29 cellular contexts compared by ENCODE assay signal in genomic region chr11:115117931-115118479, GRCh38.
DNase-seq lines count a peak whose midpoint lies in the region; ATAC-seq, FAIRE-seq and TF ChIP-seq lines count a peak whose summit lies in the region.
"Had no signal": no experiment of that assay in that cellular context is flagged by ENCODE, and none has a peak within 500 bp of the region (broad histone marks: within the 10 kb centered on the region; RNA-seq: fewer than 3 reads in every experiment).

No MANE protein-coding gene starts in this region.

- H3K79me2 ChIP-seq in H9 (ENCODE audit: insufficient read depth, low read length) = no peaks in the 10 kb centered on the region
- no peaks in the 10 kb centered on the region for H3K79me2 ChIP-seq in H1 (ENCODE audit: control insufficient read depth in 1 of 2, insufficient read depth in 2 of 2, low read length in 2 of 2)
- H3K79me2 ChIP-seq in mammary epithelial cell (ENCODE audit: insufficient read depth, low read length) = no peaks in the 10 kb centered on the region

- H3T11ph ChIP-seq in H9 (ENCODE audit: low read length) = no peak overlapping the region

- H3K56ac ChIP-seq in H9 (ENCODE audit: insufficient read length, low read depth, low read length) = no peak overlapping the region
- H3K56ac ChIP-seq in H1 (replicated peaks; ENCODE audit: insufficient read length, low read depth, low read length) = no peak overlapping the region

- H2BK20ac ChIP-seq in H9 (ENCODE audit: low read depth, low read length, poor library complexity, severe bottlenecking) (no peak overlapping the region), H1 (ENCODE audit: low read length) (no peak overlapping the region)

- CTCF ChIA-PET in H1 (lab: Charles Lee; ENCODE audit: partially characterized antibody) = interaction anchor here (0.5 to 0.6 kb wide), 2 partner anchors 21 to 79 kb away, joined by 3 read pairs; no protein-coding TSS in a partner anchor
- CTCF ChIA-PET in mammary epithelial cell (lab: Charles Lee; ENCODE audit: low non-redundant PET) = no interaction called here

- H4K5ac ChIP-seq in H9 (ENCODE audit: insufficient read length, low read depth, low read length) (no peak overlapping the region), H1 (ENCODE audit: insufficient read length, low read depth, low read length) (no peak overlapping the region)

- no peak overlapping the region for H3K27ac ChIP-seq in H9 (ENCODE audit: insufficient read length, low read depth, low read length)
- no peak overlapping the region for H3K27ac ChIP-seq in H1 (ENCODE audit: low read depth, low read length)
- H3K27ac ChIP-seq in mammary epithelial cell (ENCODE audit: insufficient read depth, low read depth, low read length) = no peak overlapping the region
- H3K27ac ChIP-seq: C4-2B, PC-9, SJCRH30 had no signal

- no peak overlapping the region for H2AK5ac ChIP-seq in H9 (ENCODE audit: insufficient read length, low read length)
- H2AK5ac ChIP-seq in H1 (ENCODE audit: low read depth, low read length) = no peak overlapping the region

- H2BK120ac ChIP-seq in H9 (ENCODE audit: low read depth, low read length, poor library complexity, severe bottlenecking) (no peak overlapping the region), H1 (replicated peaks; ENCODE audit: low read depth, low read length) (no peak overlapping the region)

- H3K9ac ChIP-seq in H9 (ENCODE audit: extremely low read depth, insufficient read length, low read length) (no peak overlapping the region), H1 (replicated peaks in 1 of 4; ENCODE audit: extremely low read depth in 1 of 4, low read depth in 3 of 4, low read length in 3 of 4) (no peak overlapping the region), mammary epithelial cell (ENCODE audit: insufficient read depth, low read length) (no peak overlapping the region)

- peaks cover 11% of the 10 kb centered on the region; the same call in 1 of the 2 replicates for H3K4me1 ChIP-seq in H9 (ENCODE audit: insufficient read depth, low read length)
- peaks cover 2 to 15% (median 11%) of the 10 kb centered on the region in 4 experiments; a peak in 6 of 7 replicates for H3K4me1 ChIP-seq in H1 (replicated peaks in 1 of 4; ENCODE audit: control insufficient read depth in 3 of 4, insufficient read depth in 4 of 4, low read length in 3 of 4)
- H3K4me1 ChIP-seq in mammary epithelial cell (ENCODE audit: insufficient read depth, low read length) = no peaks in the 10 kb centered on the region
- H3K4me1 ChIP-seq: SJCRH30 had no signal

- dilution Hi-C loops in mammary epithelial cell (cut with HindIII; ENCODE audit: low sequenced_read_pairs) = no loop called here

- H3K4me2 ChIP-seq in H9 (ENCODE audit: insufficient read depth, insufficient read length, low read length) (no peak overlapping the region), H1 (ENCODE audit: insufficient read depth in 1 of 2, low read depth in 2 of 2, low read length in 2 of 2) (peak overlapping the region in 1 of 2 experiments; percentile 25; a peak in 1 of 4 replicates), mammary epithelial cell (ENCODE audit: insufficient read depth, low read depth, low read length) (no peak overlapping the region)
- H3K4me2 ChIP-seq: PC-9 had no signal

- no peak for DNase-seq in H9
- DNase-seq in NCI-H146 treated with DMSO at 0.1 percent for 48 hours (lab: John Stamatoyannopoulos, UW; ENCODE audit: unreplicated experiment) = peak; percentile 62
- DNase-seq in H1 (ENCODE audit: low read depth in 1 of 2, low spot score in 2 of 2) = peak in 1 of 2 experiments; percentile 5
- DNase-seq in mammary epithelial cell = no peak
- DNase-seq in naive thymus-derived CD8-positive, alpha-beta T cell = no peak
- no peak for DNase-seq in GM19240 (ENCODE audit: insufficient read length, low spot score)
- no peak for DNase-seq in osteocyte (ENCODE audit: extremely low spot score, unreplicated experiment)
- DNase-seq: CD8-positive, alpha-beta T cell; DMS 273 treated with DMSO at 0.1 percent for 48 hours; DMS79 treated with DMSO at 0.1 percent for 48 hours; GOT3; Kasumi-1; MV-4-11; NCI-H1105 treated with DMSO at 0.1 percent for 48 hours; NCI-H1694; NCI-H2029 treated with DMSO at 0.1 percent for 48 hours; NCI-H2171 treated with DMSO at 0.1 percent for 48 hours; NCI-H345; NCI-H524; PC-9; SJCRH30; T-helper 17 cell had no signal

- H3K4me3 Mint-ChIP-seq in H9 = no peak overlapping the region
- H3K4me3 Mint-ChIP-seq in naive thymus-derived CD8-positive, alpha-beta T cell = no peak overlapping the region
- H3K4me3 Mint-ChIP-seq in osteocyte (ENCODE audit: unreplicated experiment) = no peak overlapping the region
- H3K4me3 Mint-ChIP-seq: B cell; CD8-positive, alpha-beta T cell; T-helper 17 cell had no signal

- H3K23ac ChIP-seq in H9 (ENCODE audit: insufficient read length, low read depth, low read length) (no peak overlapping the region), H1 (ENCODE audit: insufficient read length) (no peak overlapping the region)

- H3K36me3 Mint-ChIP-seq in H9 (ENCODE audit: insufficient read depth in 1 of 3, low read depth in 3 of 3) (no peaks in the 10 kb centered on the region), osteocyte (ENCODE audit: unreplicated experiment) (no peaks in the 10 kb centered on the region)
- H3K36me3 Mint-ChIP-seq in naive thymus-derived CD8-positive, alpha-beta T cell = peaks cover 0 to 2% (median 0%) of the 10 kb centered on the region in 3 donors
- H3K36me3 Mint-ChIP-seq: CD8-positive, alpha-beta T cell had no signal

- no TSS peak for BruUV-seq in mammary epithelial cell (replicated peaks; lab: Mats Ljungman, UMichigan)

- 0 out of 8 replicates have a peak overlapping the region, but pooled peaks of 1 of the 4 experiments have one; percentile 1 for H3K4me3 ChIP-seq in H1 (ENCODE audit: extremely low read depth in 1 of 4, insufficient read depth in 2 of 4, low read depth in 3 of 4, low read length in 4 of 4)
- H3K4me3 ChIP-seq in mammary epithelial cell (replicated peaks in 1 of 3; ENCODE audit: insufficient read depth in 1 of 3, low read depth in 2 of 3, low read length in 3 of 3) = no peak overlapping the region
- H3K4me3 ChIP-seq: K562, PC-9, SJCRH30 had no signal

- no peaks in the 10 kb centered on the region for H4K20me1 ChIP-seq in H9 (ENCODE audit: control insufficient read depth, insufficient read depth, insufficient read length)
- no peaks in the 10 kb centered on the region for H4K20me1 ChIP-seq in H1 (replicated peaks in 1 of 2; ENCODE audit: control insufficient read depth in 1 of 2, insufficient read depth in 2 of 2, low read length in 2 of 2)
- no peaks in the 10 kb centered on the region for H4K20me1 ChIP-seq in mammary epithelial cell (ENCODE audit: insufficient read depth, low read length)

- no peak overlapping the region for H2BK5ac ChIP-seq in H9 (ENCODE audit: insufficient read length, low read length)
- H2BK5ac ChIP-seq in H1 (ENCODE audit: low read depth, low read length) = 0 out of 2 replicates have a peak overlapping the region, but pooled peaks have one; percentile 48

- H3K23me2 ChIP-seq in H9 (ENCODE audit: insufficient read length, low read depth, low read length, poor library complexity, severe bottlenecking) (no peaks in the 10 kb centered on the region), H1 (ENCODE audit: low read depth, low read length) (no peaks in the 10 kb centered on the region)

- H4K8ac ChIP-seq in H9 (replicated peaks; ENCODE audit: insufficient read length, low read depth, low read length) (no peak overlapping the region), H1 (ENCODE audit: extremely low read depth, insufficient read depth, low read length) (no peak overlapping the region)

- no CpG with 5 or more reads among the region's 4 CpGs for WGBS in H9 (ENCODE audit: extremely low coverage, insufficient read length, low lambda C conversion rate)
- 21% methylated on average over 4 of the region's 4 CpGs; no CpG with 5 or more reads in 1 of the 2 experiments for WGBS in H1 (ENCODE audit: extremely low coverage in 1 of 2, insufficient coverage in 1 of 2, insufficient read length in 1 of 2, insufficient replicate concordance in 2 of 2, low coverage in 1 of 2, low lambda C conversion rate in 2 of 2, missing lambda C conversion rate in 1 of 2), 2 experiments
- 51% methylated on average over 4 of the region's 4 CpGs for WGBS in mammary epithelial cell (ENCODE audit: low coverage, missing lambda C conversion rate)

- in situ Hi-C loops in mammary epithelial cell (cut with MboI; ENCODE audit: low sequenced_read_pairs in 2 of 2) = no loop called here

- H3K27me3 Mint-ChIP-seq in H9 (ENCODE audit: low read depth) (no peaks in the 10 kb centered on the region; the same call in none of the 2 replicates), osteocyte (ENCODE audit: unreplicated experiment) (peaks cover 17% of the 10 kb centered on the region)
- peaks cover 0 to 37% (median 7%) of the 10 kb centered on the region in 5 donors for H3K27me3 Mint-ChIP-seq in naive thymus-derived CD8-positive, alpha-beta T cell

- TF ChIP-seq CTCF in H9 (conservative IDR thresholded peaks at IDR 0.05) (no peak), H1 (IDR thresholded peaks at IDR 0.05; ENCODE audit: control extremely low read depth in 1 of 3, insufficient read depth in 1 of 3, low read depth in 1 of 3, low read length in 3 of 3) (no peak), mammary epithelial cell (conservative IDR thresholded peaks at IDR 0.05 in 1 of 2, IDR thresholded peaks at IDR 0.05 in 1 of 2; ENCODE audit: extremely low read depth in 1 of 2, insufficient read depth in 1 of 2, low read depth in 1 of 2, low read length in 2 of 2) (no peak), osteocyte (IDR thresholded peaks at IDR 0.05) (no peak)

- H3K27me3 ChIP-seq in H9 (ENCODE audit: insufficient read depth, low read length) = no peaks in the 10 kb centered on the region; the same call in 1 of the 2 replicates
- 0 out of 7 replicates have a peak, but pooled peaks cover 0 to 3% (median 0%) of the 10 kb centered on the region in 4 experiments for H3K27me3 ChIP-seq in H1 (replicated peaks in 1 of 4; ENCODE audit: control insufficient read depth in 3 of 4, extremely low read depth in 1 of 4, insufficient read depth in 3 of 4, low read length in 3 of 4)
- H3K27me3 ChIP-seq in mammary epithelial cell (ENCODE audit: insufficient read depth, low read length) = no peaks in the 10 kb centered on the region
- H3K27me3 ChIP-seq: SJCRH30 had no signal

- TF ChIP-seq EP300 in H1 (IDR thresholded peaks at IDR 0.05; ENCODE audit: borderline replicate concordance in 1 of 2, low read depth in 2 of 2, low read length in 2 of 2) = no peak

- H3K27ac Mint-ChIP-seq in H9 = peak overlapping the region in 2 of 3 experiments; percentile 55 to 79; a peak in 3 of 7 replicates
- no peak overlapping the region for H3K27ac Mint-ChIP-seq in naive thymus-derived CD8-positive, alpha-beta T cell
- no peak overlapping the region for H3K27ac Mint-ChIP-seq in osteocyte (ENCODE audit: unreplicated experiment)
- H3K27ac Mint-ChIP-seq: B cell; CD8-positive, alpha-beta T cell; T-helper 17 cell had no signal

- no peaks in the 10 kb centered on the region for H3K9me3 ChIP-seq in H9 (ENCODE audit: control insufficient read depth, low read depth, low read length)
- no peaks in the 10 kb centered on the region for H3K9me3 ChIP-seq in H1 (ENCODE audit: insufficient read depth in 2 of 2, low read depth in 1 of 2, low read length in 1 of 2)
- no peaks in the 10 kb centered on the region for H3K9me3 ChIP-seq in mammary epithelial cell (replicated peaks; ENCODE audit: insufficient read depth, low read length)
- H3K9me3 ChIP-seq: SJCRH30 had no signal

- no peak for FAIRE-seq in H1 (lab: Jason Lieb, UNC)
- FAIRE-seq: GM18507, HepG2, K562 had no signal

- no peak for TF ChIP-seq POLR2A in H1 (IDR thresholded peaks at IDR 0.05; ENCODE audit: control extremely low read depth in 1 of 2, low read depth in 2 of 2, low read length in 2 of 2)

- POLR2A ChIA-PET in H1 (lab: Charles Lee; ENCODE audit: partially characterized antibody) = interaction anchor here (1.4 kb wide), 1 partner anchor 10 kb away, joined by 5 read pairs; no protein-coding TSS in a partner anchor
- POLR2A ChIA-PET in naive thymus-derived CD8-positive, alpha-beta T cell (lab: Charles Lee) = no interaction called here

- TF ChIP-seq RAD21 in H1 (IDR thresholded peaks at IDR 0.05 in 1 of 2, conservative IDR thresholded peaks at IDR 0.05 in 1 of 2; ENCODE audit: low read depth in 2 of 2, low read length in 2 of 2) = no peak

- no peak for ATAC-seq in naive thymus-derived CD8-positive, alpha-beta T cell
- ATAC-seq: CD8-positive, alpha-beta T cell; HepG2; K562; Right ventricle myocardium inferior; SK-N-SH treated with all-trans-retinoic acid at 6 μM for 48 hours; T-helper 17 cell had no signal

- H3K4me1 Mint-ChIP-seq in H9 (peaks cover 30 to 41% of the 10 kb centered on the region in 2 experiments), osteocyte (ENCODE audit: unreplicated experiment) (no peaks in the 10 kb centered on the region)
- H3K4me1 Mint-ChIP-seq in naive thymus-derived CD8-positive, alpha-beta T cell = no peaks in the 10 kb centered on the region
- H3K4me1 Mint-ChIP-seq: B cell, T-helper 17 cell had no signal

- H2BK15ac ChIP-seq in H9 (ENCODE audit: low read depth, low read length) (no peak overlapping the region), H1 (ENCODE audit: low read length) (no peak overlapping the region)

- H2BK12ac ChIP-seq in H9 (ENCODE audit: insufficient read length, low read depth, low read length) (no peak overlapping the region), H1 (ENCODE audit: low read depth, low read length) (no peak overlapping the region)

- H3K18ac ChIP-seq in H9 (ENCODE audit: insufficient read length, low read depth, low read length) = no peak overlapping the region
- no peak overlapping the region for H3K18ac ChIP-seq in H1 (ENCODE audit: extremely low read depth, low read length)

- H3K4ac ChIP-seq in H9 (ENCODE audit: low read depth, low read length) (no peak overlapping the region), H1 (replicated peaks; ENCODE audit: insufficient read length, low read depth, low read length) (no peak overlapping the region)

- H3K36me3 ChIP-seq in H1 (ENCODE audit: control insufficient read depth in 2 of 4, insufficient read depth in 4 of 4, low read length in 3 of 4) (no peaks in the 10 kb centered on the region), mammary epithelial cell (ENCODE audit: insufficient read depth, low read length) (no peaks in the 10 kb centered on the region)
- H3K36me3 ChIP-seq: SJCRH30 had no signal

- H4K91ac ChIP-seq in H9 (ENCODE audit: insufficient read length, low read depth, low read length) (no peak overlapping the region), H1 (replicated peaks; ENCODE audit: insufficient read length, low read length) (no peak overlapping the region)

- H3K14ac ChIP-seq in H9 (ENCODE audit: insufficient read depth, low read length) = no peak overlapping the region
- no peak overlapping the region for H3K14ac ChIP-seq in H1 (ENCODE audit: insufficient read length)

- intact Hi-C loops in mammary epithelial cell (cut with micrococcal nuclease) = no loop called here

- no peaks in the 10 kb centered on the region; a peak in 2 of 5 replicates for H3K9me3 Mint-ChIP-seq in H9
- H3K9me3 Mint-ChIP-seq in naive thymus-derived CD8-positive, alpha-beta T cell = no peaks in the 10 kb centered on the region
- no peaks in the 10 kb centered on the region for H3K9me3 Mint-ChIP-seq in osteocyte (ENCODE audit: unreplicated experiment)
- H3K9me3 Mint-ChIP-seq: CD8-positive, alpha-beta T cell had no signal

- H2AFZ ChIP-seq in H9 (ENCODE audit: low read length) (no peak overlapping the region), H1 (ENCODE audit: low read length) (no peak overlapping the region), mammary epithelial cell (ENCODE audit: low read depth, low read length) (no peak overlapping the region)
- H2AFZ ChIP-seq: PC-9 had no signal

- H3K79me1 ChIP-seq in H9 (ENCODE audit: insufficient read depth, low read depth, low read length, poor library complexity, severe bottlenecking) (no peaks in the 10 kb centered on the region), H1 (ENCODE audit: low read depth, low read length) (no peaks in the 10 kb centered on the region)

Comparison
In these comparisons a context has a peak if more than half of its experiments do, and no peak if none do; other contexts are left out.
1. H3K27ac Mint-ChIP-seq: peak in H9 (2 of 3); none in naive thymus-derived CD8-positive, alpha-beta T cell (0 of 10) and osteocyte (single experiment).